In genomic region chr6:56475736-56476457, GRCh38 we compare ENCODE assay signal across 15 cellular contexts.
DNase-seq lines count a peak whose midpoint lies in the region; ATAC-seq, FAIRE-seq and TF ChIP-seq lines count a peak whose summit lies in the region.
"Had no signal": no experiment of that assay in that cellular context is flagged by ENCODE, and none has a peak within 500 bp of the region (broad histone marks: within the 10 kb centered on the region; RNA-seq: fewer than 3 reads in every experiment).

No MANE protein-coding gene starts in this region.

- no peak for TF ChIP-seq POLR2A in K562 (conservative IDR thresholded peaks at IDR 0.05)

- H3K4me2 ChIP-seq in K562 (ENCODE audit: insufficient read depth, low read length), result no peak overlapping the region

- no peak overlapping the region for H3K4me3 ChIP-seq in K562
- H3K4me3 ChIP-seq in upper lobe of right lung, result no peak overlapping the region
- H3K4me3 ChIP-seq: skin epidermis had no signal

- no peak for TF ChIP-seq EP300 in K562 (IDR thresholded peaks at IDR 0.05; ENCODE audit: low read length)

- peak; percentile 1 for DNase-seq in NCI-H2107 treated with DMSO at 0.1 percent for 48 hours (lab: John Stamatoyannopoulos, UW; ENCODE audit: unreplicated experiment)
- no peak for DNase-seq in NCI-H2107 (lab: John Stamatoyannopoulos, UW)
- peak in 1 of 4 experiments; percentile 17 for DNase-seq in K562 (ENCODE audit: extremely low read depth in 1 of 4, low spot score in 3 of 4)
- no peak for DNase-seq in left colon
- DNase-seq in upper lobe of right lung, result no peak
- no peak for DNase-seq in NK-92 treated with Interleukin-12 subunit alpha and Interleukin-12 subunit beta, amount 100 ng/mL, for 24 hours (lab: John Stamatoyannopoulos, UW)
- DNase-seq: DMS153, KG1, NCI-H526 treated with DMSO at 0.1 percent for 48 hours, T-helper 1 cell had no signal

- intact Hi-C loops in K562 (cut with micrococcal nuclease), result no loop called here
- intact Hi-C loops in left colon (cut with DNase I, micrococcal nuclease), result no loop called here
- intact Hi-C loops in upper lobe of right lung (cut with DNase I), result no loop called here

- POLR2A ChIA-PET in K562 (lab: Yijun Ruan, JAX), result interaction anchor here (0.6 to 0.9 kb wide), 3 partner anchors 12 to 37 kb away, joined by 3 read pairs; no protein-coding TSS in a partner anchor

- H3K36me3 ChIP-seq in K562 (ENCODE audit: control insufficient read depth, insufficient read depth, low read length) (no peaks in the 10 kb centered on the region), upper lobe of right lung (peaks cover 87% of the 10 kb centered on the region)

- no peak overlapping the region for H3K9ac ChIP-seq in K562 (ENCODE audit: insufficient read depth in 1 of 2, low read depth in 2 of 2, low read length in 2 of 2)

- H3K4me1 ChIP-seq in K562 (replicated peaks in 1 of 2; ENCODE audit: control insufficient read depth in 2 of 2, insufficient read depth in 2 of 2, low read length in 2 of 2) (no peaks in the 10 kb centered on the region), upper lobe of right lung (no peaks in the 10 kb centered on the region)

- no peaks in the 10 kb centered on the region for H3K9me1 ChIP-seq in K562 (ENCODE audit: control insufficient read depth, insufficient read depth, low read length)

- no TSS peak for BruUV-seq in K562 (replicated peaks; lab: Mats Ljungman, UMichigan)

- no peak for FAIRE-seq in K562 (lab: Jason Lieb, UNC)
- FAIRE-seq: GM18507 had no signal

- WGBS in K562 (ENCODE audit: insufficient coverage, low coverage, missing lambda C conversion rate), result 12% methylated on average over 4 of the region's 4 CpGs

- ATAC-seq in K562 (peak; percentile 57; the same call in 2 of the 3 replicates), left colon (peak; percentile 47), upper lobe of right lung (peak; percentile 65), GM18867 (IDR thresholded peaks at IDR 0.05; ENCODE audit: unreplicated experiment) (no peak)
- ATAC-seq in activated CD4-positive, CD25-positive, alpha-beta regulatory T cell treated with anti-CD3 and anti-CD28 coated beads, Interleukin-2, amount 50 U/mL, for 24 hours, result no peak

- no peak for TF ChIP-seq RAD21 in K562 (CRISPR knock-in tag; conservative IDR thresholded peaks at IDR 0.05 in 1 of 2, IDR thresholded peaks at IDR 0.05 in 1 of 2)

- H2AFZ ChIP-seq in K562 (ENCODE audit: low read depth, low read length), result no peak overlapping the region

- no peaks in the 10 kb centered on the region for H3K27me3 ChIP-seq in K562 (ENCODE audit: control insufficient read depth in 2 of 2, insufficient read depth in 2 of 2, low read length in 2 of 2)
- no peaks in the 10 kb centered on the region for H3K27me3 ChIP-seq in upper lobe of right lung

- in situ Hi-C loops in K562 (cut with MboI), result no loop called here

- H3K27ac ChIP-seq in K562 (ENCODE audit: extremely low read depth, low read depth, low read length), result no peak overlapping the region
- no peak overlapping the region for H3K27ac ChIP-seq in upper lobe of right lung
- H3K27ac ChIP-seq: 22Rv1, skin epidermis had no signal

- no peak for TF ChIP-seq CTCF in K562 (IDR thresholded peaks at IDR 0.05 in 2 of 3, conservative IDR thresholded peaks at IDR 0.05 in 1 of 3; ENCODE audit: insufficient read depth in 2 of 3, low read depth in 1 of 3, low read length in 3 of 3)
- no peak for TF ChIP-seq CTCF in upper lobe of right lung (IDR thresholded peaks at IDR 0.05)

- H3K9me3 ChIP-seq in K562 (replicated peaks; ENCODE audit: control insufficient read depth, insufficient read depth, low read depth, low read length) (no peaks in the 10 kb centered on the region), upper lobe of right lung (no peaks in the 10 kb centered on the region)

- CTCF ChIA-PET in K562 (lab: Yijun Ruan, JAX; ENCODE audit: low intra/inter-chr PET ratio), result no interaction called here

- no peaks in the 10 kb centered on the region for H4K20me1 ChIP-seq in K562 (replicated peaks; ENCODE audit: control insufficient read depth, insufficient read depth, low read length)

- H3K79me2 ChIP-seq in K562 (ENCODE audit: control insufficient read depth, insufficient read depth, low read length), result no peaks in the 10 kb centered on the region

TF ChIP-seq in K562, 482 proteins besides CTCF, POLR2A, EP300 and RAD21:
- TF ChIP-seq, protein P1, sequence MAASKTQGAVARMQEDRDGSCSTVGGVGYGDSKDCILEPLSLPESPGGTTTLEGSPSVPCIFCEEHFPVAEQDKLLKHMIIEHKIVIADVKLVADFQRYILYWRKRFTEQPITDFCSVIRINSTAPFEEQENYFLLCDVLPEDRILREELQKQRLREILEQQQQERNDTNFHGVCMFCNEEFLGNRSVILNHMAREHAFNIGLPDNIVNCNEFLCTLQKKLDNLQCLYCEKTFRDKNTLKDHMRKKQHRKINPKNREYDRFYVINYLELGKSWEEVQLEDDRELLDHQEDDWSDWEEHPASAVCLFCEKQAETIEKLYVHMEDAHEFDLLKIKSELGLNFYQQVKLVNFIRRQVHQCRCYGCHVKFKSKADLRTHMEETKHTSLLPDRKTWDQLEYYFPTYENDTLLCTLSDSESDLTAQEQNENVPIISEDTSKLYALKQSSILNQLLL (CRISPR knock-in tag; IDR thresholded peaks at IDR 0.05; ENCODE audit: borderline replicate concordance), result no peak
- TF ChIP-seq KAT7 (CRISPR knock-in tag; IDR thresholded peaks at IDR 0.05; ENCODE audit: borderline replicate concordance) (no peak), NFIC (IDR thresholded peaks at IDR 0.05) (peak; percentile 35), ZNF75A (CRISPR knock-in tag; IDR thresholded peaks at IDR 0.05) (no peak)
- TF ChIP-seq, protein P2, sequence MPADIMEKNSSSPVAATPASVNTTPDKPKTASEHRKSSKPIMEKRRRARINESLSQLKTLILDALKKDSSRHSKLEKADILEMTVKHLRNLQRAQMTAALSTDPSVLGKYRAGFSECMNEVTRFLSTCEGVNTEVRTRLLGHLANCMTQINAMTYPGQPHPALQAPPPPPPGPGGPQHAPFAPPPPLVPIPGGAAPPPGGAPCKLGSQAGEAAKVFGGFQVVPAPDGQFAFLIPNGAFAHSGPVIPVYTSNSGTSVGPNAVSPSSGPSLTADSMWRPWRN (IDR thresholded peaks at IDR 0.05; ENCODE audit: low read depth), result no peak

Comparison
In these comparisons a context has a peak if more than half of its experiments do, and no peak if none do; other contexts are left out.
1. ATAC-seq: peak in K562 (single experiment), left colon (single experiment) and upper lobe of right lung (single experiment); none in GM18867 (single experiment) and activated CD4-positive, CD25-positive, alpha-beta regulatory T cell treated with anti-CD3 and anti-CD28 coated beads, Interleukin-2, amount 50 U/mL, for 24 hours (0 of 2).